8 cellular contexts compared by ENCODE assay signal in genomic region chr3:172332256-172333041, GRCh38.
A peak's percentile ranks its signal among the peaks of the same experiment; 100 is the strongest.
DNase-seq lines count a peak whose midpoint lies in the region; ATAC-seq and TF ChIP-seq lines count a peak whose summit lies in the region.

No MANE protein-coding gene starts in this region.

- intact Hi-C loops in left ventricle myocardium inferior (cut with micrococcal nuclease), result loop anchor here (10.0 kb wide), 2 partner anchors 298 to 498 kb away; partner anchors contain the start of gene FNDC3B

- no peaks in the 10 kb centered on the region for H3K27me3 Mint-ChIP-seq in activated naive CD8-positive, alpha-beta T cell treated with anti-CD3 and anti-CD28 coated beads, Interleukin-2, amount 50 U/mL, for 24 hours

- WGBS in GM23248 (ENCODE audit: low coverage in 1 of 2, low lambda C conversion rate in 2 of 2, missing lambda C conversion rate in 2 of 2), 2 experiments, result 48 to 51% methylated on average over 2 of the region's 2 CpGs

- H3K27me3 ChIP-seq in GM23248 (replicated peaks; ENCODE audit: insufficient read depth) (no peaks in the 10 kb centered on the region), SU-DHL-6 (ENCODE audit: low read length) (no peaks in the 10 kb centered on the region), left ventricle myocardium inferior (ENCODE audit: low read depth) (no peaks in the 10 kb centered on the region)

- H2AFZ ChIP-seq in GM23248, result no peak overlapping the region
- no peak overlapping the region for H2AFZ ChIP-seq in SU-DHL-6 (ENCODE audit: low read depth, low read length, severe bottlenecking)

- H3K4me3 Mint-ChIP-seq in activated naive CD8-positive, alpha-beta T cell treated with anti-CD3 and anti-CD28 coated beads, Interleukin-2, amount 50 U/mL, for 24 hours, result no peak overlapping the region

- H3F3A ChIP-seq in GM23248 (ENCODE audit: insufficient read depth) (peaks cover 36% of the 10 kb centered on the region), SU-DHL-6 (ENCODE audit: insufficient read depth) (no peaks in the 10 kb centered on the region)

- in situ Hi-C loops in GM23248 (cut with MboI), result no loop called here

- DNase-seq in Daoy (ENCODE audit: low read depth) (peak; percentile 75), GM23248 (peak; percentile 70), MV-4-11 (lab: John Stamatoyannopoulos, UW) (peak; percentile 31), left ventricle myocardium inferior (peak; percentile 37), retina (peak; percentile 66), NK-92 (lab: John Stamatoyannopoulos, UW; ENCODE audit: unreplicated experiment) (no peak)
- DNase-seq in activated naive CD8-positive, alpha-beta T cell treated with anti-CD3 and anti-CD28 coated beads, Interleukin-2, amount 50 U/mL, for 24 hours, result peak; percentile 50

- H3K27ac Mint-ChIP-seq in activated naive CD8-positive, alpha-beta T cell treated with anti-CD3 and anti-CD28 coated beads, Interleukin-2, amount 50 U/mL, for 24 hours, result no peak overlapping the region

- H4K20me1 ChIP-seq in GM23248 (ENCODE audit: insufficient read depth) (no peaks in the 10 kb centered on the region), SU-DHL-6 (ENCODE audit: low read depth, low read length) (no peaks in the 10 kb centered on the region)

- peaks cover 4% of the 10 kb centered on the region for H3K4me1 Mint-ChIP-seq in activated naive CD8-positive, alpha-beta T cell treated with anti-CD3 and anti-CD28 coated beads, Interleukin-2, amount 50 U/mL, for 24 hours

- no peaks in the 10 kb centered on the region for H3K9me3 Mint-ChIP-seq in activated naive CD8-positive, alpha-beta T cell treated with anti-CD3 and anti-CD28 coated beads, Interleukin-2, amount 50 U/mL, for 24 hours

- no peaks in the 10 kb centered on the region for H3K4me1 ChIP-seq in GM23248 (ENCODE audit: insufficient read depth)
- peaks cover 9% of the 10 kb centered on the region for H3K4me1 ChIP-seq in left ventricle myocardium inferior

- peaks cover 8% of the 10 kb centered on the region for H3K36me3 Mint-ChIP-seq in activated naive CD8-positive, alpha-beta T cell treated with anti-CD3 and anti-CD28 coated beads, Interleukin-2, amount 50 U/mL, for 24 hours (ENCODE audit: low read depth)

- peak; percentile 59 for ATAC-seq in activated naive CD8-positive, alpha-beta T cell treated with anti-CD3 and anti-CD28 coated beads, Interleukin-2, amount 50 U/mL, for 24 hours

- peak overlapping the region; percentile 24 for H3K27ac ChIP-seq in GM23248
- H3K27ac ChIP-seq in SU-DHL-6 (ENCODE audit: low read depth, low read length), result no peak overlapping the region
- H3K27ac ChIP-seq in left ventricle myocardium inferior (replicated peaks), result peak overlapping the region; percentile 48

- H3K36me3 ChIP-seq in GM23248 (ENCODE audit: low read depth), result peaks cover 83% of the 10 kb centered on the region
- H3K36me3 ChIP-seq in SU-DHL-6 (ENCODE audit: low read length), result no peaks in the 10 kb centered on the region
- H3K36me3 ChIP-seq in left ventricle myocardium inferior, result peaks cover 78% of the 10 kb centered on the region

- no peak overlapping the region for H3K9ac ChIP-seq in GM23248
- H3K9ac ChIP-seq in SU-DHL-6 (ENCODE audit: low read length), result no peak overlapping the region

- H3K4me2 ChIP-seq in GM23248 (ENCODE audit: unreplicated experiment) (no peak overlapping the region), SU-DHL-6 (ENCODE audit: low read depth, low read length, poor library complexity, severe bottlenecking) (no peak overlapping the region)

- H3K4me3 ChIP-seq in GM23248 (no peak overlapping the region), SU-DHL-6 (ENCODE audit: insufficient read depth, low read length, poor library complexity, severe bottlenecking) (no peak overlapping the region), left ventricle myocardium inferior (no peak overlapping the region)

- TF ChIP-seq CTCF in SU-DHL-6 (IDR thresholded peaks at IDR 0.05; ENCODE audit: insufficient read depth, low read length, poor library complexity, severe bottlenecking) (peak; percentile 78), left ventricle myocardium inferior (IDR thresholded peaks at IDR 0.05; ENCODE audit: borderline replicate concordance) (peak; percentile 94)

- H3K9me2 ChIP-seq in GM23248 (ENCODE audit: insufficient read depth) (no peaks in the 10 kb centered on the region), SU-DHL-6 (replicated peaks; ENCODE audit: insufficient read depth, low read length) (no peaks in the 10 kb centered on the region)

- peaks cover 36% of the 10 kb centered on the region for H3K79me2 ChIP-seq in GM23248 (ENCODE audit: insufficient read depth)
- no peaks in the 10 kb centered on the region for H3K79me2 ChIP-seq in SU-DHL-6 (ENCODE audit: insufficient read depth, low read length)

- H3K9me3 ChIP-seq in GM23248 (ENCODE audit: low read depth), result no peaks in the 10 kb centered on the region
- H3K9me3 ChIP-seq in SU-DHL-6 (ENCODE audit: insufficient read depth, low read length), result no peaks in the 10 kb centered on the region
- no peaks in the 10 kb centered on the region for H3K9me3 ChIP-seq in left ventricle myocardium inferior (replicated peaks)
